In the genomic region with DNA sequence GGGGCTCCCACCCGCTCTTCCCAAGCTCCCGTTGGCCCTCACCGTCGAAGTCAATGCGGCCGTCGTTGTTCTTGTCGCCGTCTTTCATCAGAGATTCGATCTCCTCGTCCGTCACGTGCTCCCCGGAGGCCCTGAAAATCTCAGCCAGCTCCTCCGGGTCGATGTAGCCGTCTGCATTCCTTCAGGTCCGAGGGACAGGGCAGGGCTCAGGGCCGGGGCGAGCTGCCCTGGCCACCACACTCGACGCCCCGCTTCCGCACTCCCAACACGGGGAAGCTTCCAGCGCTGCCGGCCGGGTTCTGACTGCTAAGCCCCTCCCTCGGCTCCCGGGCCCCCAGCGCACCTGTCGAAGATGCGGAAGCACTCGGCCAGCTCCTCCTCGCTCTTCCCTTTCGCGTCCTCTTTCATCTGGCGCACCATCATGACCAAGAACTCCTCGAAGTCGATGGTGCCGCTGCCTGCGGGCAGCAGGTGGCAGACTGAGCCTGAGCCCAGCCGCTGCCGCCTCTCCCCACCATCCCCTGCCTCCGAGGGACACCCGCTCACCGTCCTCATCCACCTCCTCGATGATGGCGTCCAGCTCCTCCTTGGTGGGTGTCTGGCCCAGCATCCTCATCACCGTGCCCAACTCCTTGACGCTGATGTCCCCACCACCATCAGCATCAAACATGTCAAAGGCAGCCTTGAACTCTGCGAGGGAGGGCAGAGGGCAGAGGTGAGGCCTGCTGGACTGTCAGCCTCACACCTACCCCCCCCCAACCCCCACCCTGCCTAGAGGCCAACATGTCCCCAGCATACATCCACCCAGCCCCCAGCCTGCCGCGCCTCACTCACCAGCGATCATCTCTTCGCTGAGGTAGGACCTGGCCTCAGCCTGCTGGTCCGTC, we compare ENCODE assay signal across 1 cellular context.
TF ChIP-seq lines count a peak whose summit lies in the region.

No MANE protein-coding gene starts in this region.

TF ChIP-seq in K562, 482 proteins besides CTCF, POLR2A, EP300 and RAD21 (continued from another document and continues in another):
- TF ChIP-seq ZNF277 (CRISPR knock-in tag; IDR thresholded peaks at IDR 0.05; ENCODE audit: borderline replicate concordance): no peak
- no peak for TF ChIP-seq ZNF79 (CRISPR knock-in tag; IDR thresholded peaks at IDR 0.05; ENCODE audit: low read depth)
- no peak for TF ChIP-seq SP2 (IDR thresholded peaks at IDR 0.05; ENCODE audit: extremely low read depth, low read depth, low read length, poor library complexity, severe bottlenecking)
- no peak for TF ChIP-seq POLR2AphosphoS2 (IDR thresholded peaks at IDR 0.05; ENCODE audit: low read length)
- TF ChIP-seq, protein P1, sequence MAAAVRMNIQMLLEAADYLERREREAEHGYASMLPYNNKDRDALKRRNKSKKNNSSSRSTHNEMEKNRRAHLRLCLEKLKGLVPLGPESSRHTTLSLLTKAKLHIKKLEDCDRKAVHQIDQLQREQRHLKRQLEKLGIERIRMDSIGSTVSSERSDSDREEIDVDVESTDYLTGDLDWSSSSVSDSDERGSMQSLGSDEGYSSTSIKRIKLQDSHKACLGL (CRISPR knock-in tag; IDR thresholded peaks at IDR 0.05; ENCODE audit: borderline replicate concordance, poor library complexity, severe bottlenecking): no peak
- TF ChIP-seq ZBTB49 (CRISPR knock-in tag; IDR thresholded peaks at IDR 0.05; ENCODE audit: borderline replicate concordance): no peak
- TF ChIP-seq ETS2 (tag; IDR thresholded peaks at IDR 0.05; ENCODE audit: borderline replicate concordance, poor library complexity, severe bottlenecking): no peak
- no peak for TF ChIP-seq POU5F1 (IDR thresholded peaks at IDR 0.05; ENCODE audit: borderline replicate concordance, low read depth, low read length, partially characterized antibody)
- no peak for TF ChIP-seq PRPF4 (IDR thresholded peaks at IDR 0.05; ENCODE audit: insufficient read depth, low read depth, low read length, poor library complexity, severe bottlenecking)
- no peak for TF ChIP-seq ZSCAN29 (IDR thresholded peaks at IDR 0.05)
- no peak for TF ChIP-seq ZNF609 (CRISPR knock-in tag; IDR thresholded peaks at IDR 0.05; ENCODE audit: borderline replicate concordance)
- TF ChIP-seq, protein P2, sequence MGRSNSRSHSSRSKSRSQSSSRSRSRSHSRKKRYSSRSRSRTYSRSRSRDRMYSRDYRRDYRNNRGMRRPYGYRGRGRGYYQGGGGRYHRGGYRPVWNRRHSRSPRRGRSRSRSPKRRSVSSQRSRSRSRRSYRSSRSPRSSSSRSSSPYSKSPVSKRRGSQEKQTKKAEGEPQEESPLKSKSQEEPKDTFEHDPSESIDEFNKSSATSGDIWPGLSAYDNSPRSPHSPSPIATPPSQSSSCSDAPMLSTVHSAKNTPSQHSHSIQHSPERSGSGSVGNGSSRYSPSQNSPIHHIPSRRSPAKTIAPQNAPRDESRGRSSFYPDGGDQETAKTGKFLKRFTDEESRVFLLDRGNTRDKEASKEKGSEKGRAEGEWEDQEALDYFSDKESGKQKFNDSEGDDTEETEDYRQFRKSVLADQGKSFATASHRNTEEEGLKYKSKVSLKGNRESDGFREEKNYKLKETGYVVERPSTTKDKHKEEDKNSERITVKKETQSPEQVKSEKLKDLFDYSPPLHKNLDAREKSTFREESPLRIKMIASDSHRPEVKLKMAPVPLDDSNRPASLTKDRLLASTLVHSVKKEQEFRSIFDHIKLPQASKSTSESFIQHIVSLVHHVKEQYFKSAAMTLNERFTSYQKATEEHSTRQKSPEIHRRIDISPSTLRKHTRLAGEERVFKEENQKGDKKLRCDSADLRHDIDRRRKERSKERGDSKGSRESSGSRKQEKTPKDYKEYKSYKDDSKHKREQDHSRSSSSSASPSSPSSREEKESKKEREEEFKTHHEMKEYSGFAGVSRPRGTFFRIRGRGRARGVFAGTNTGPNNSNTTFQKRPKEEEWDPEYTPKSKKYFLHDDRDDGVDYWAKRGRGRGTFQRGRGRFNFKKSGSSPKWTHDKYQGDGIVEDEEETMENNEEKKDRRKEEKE (IDR thresholded peaks at IDR 0.05; ENCODE audit: borderline replicate concordance in 1 of 2, control insufficient read depth in 1 of 2, low read depth in 2 of 2, low read length in 1 of 2): no peak
- no peak for TF ChIP-seq TEAD2 (tag; IDR thresholded peaks at IDR 0.05)
- TF ChIP-seq SREBF1 (IDR thresholded peaks at IDR 0.05; ENCODE audit: borderline replicate concordance, low read depth, low read length): no peak
- no peak for TF ChIP-seq ELF2 (CRISPR knock-in tag; IDR thresholded peaks at IDR 0.05)
- TF ChIP-seq NR4A1 (CRISPR knock-in tag; IDR thresholded peaks at IDR 0.05): no peak
- no peak for TF ChIP-seq NR4A1 (tag; IDR thresholded peaks at IDR 0.05)
- TF ChIP-seq, protein P3, sequence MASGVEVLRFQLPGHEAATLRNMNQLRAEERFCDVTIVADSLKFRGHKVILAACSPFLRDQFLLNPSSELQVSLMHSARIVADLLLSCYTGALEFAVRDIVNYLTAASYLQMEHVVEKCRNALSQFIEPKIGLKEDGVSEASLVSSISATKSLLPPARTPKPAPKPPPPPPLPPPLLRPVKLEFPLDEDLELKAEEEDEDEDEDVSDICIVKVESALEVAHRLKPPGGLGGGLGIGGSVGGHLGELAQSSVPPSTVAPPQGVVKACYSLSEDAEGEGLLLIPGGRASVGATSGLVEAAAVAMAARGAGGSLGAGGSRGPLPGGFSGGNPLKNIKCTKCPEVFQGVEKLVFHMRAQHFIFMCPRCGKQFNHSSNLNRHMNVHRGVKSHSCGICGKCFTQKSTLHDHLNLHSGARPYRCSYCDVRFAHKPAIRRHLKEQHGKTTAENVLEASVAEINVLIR (CRISPR knock-in tag; IDR thresholded peaks at IDR 0.05): no peak
- no peak for TF ChIP-seq ZNF830 (CRISPR knock-in tag; IDR thresholded peaks at IDR 0.05)
- no peak for TF ChIP-seq NELFE (IDR thresholded peaks at IDR 0.05; ENCODE audit: insufficient read depth, insufficient read length)
- no peak for TF ChIP-seq FOXA1 (IDR thresholded peaks at IDR 0.05; ENCODE audit: borderline replicate concordance)
- TF ChIP-seq, protein P4, sequence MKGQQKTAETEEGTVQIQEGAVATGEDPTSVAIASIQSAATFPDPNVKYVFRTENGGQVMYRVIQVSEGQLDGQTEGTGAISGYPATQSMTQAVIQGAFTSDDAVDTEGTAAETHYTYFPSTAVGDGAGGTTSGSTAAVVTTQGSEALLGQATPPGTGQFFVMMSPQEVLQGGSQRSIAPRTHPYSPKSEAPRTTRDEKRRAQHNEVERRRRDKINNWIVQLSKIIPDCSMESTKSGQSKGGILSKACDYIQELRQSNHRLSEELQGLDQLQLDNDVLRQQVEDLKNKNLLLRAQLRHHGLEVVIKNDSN (CRISPR knock-in tag; IDR thresholded peaks at IDR 0.05): peak; percentile 57
- peak in 1 of 2 experiments; percentile 43; a peak in 1 of 4 replicates for TF ChIP-seq RCOR1 (IDR thresholded peaks at IDR 0.05; ENCODE audit: borderline replicate concordance in 1 of 2, low read depth in 2 of 2, low read length in 2 of 2)
- no peak for TF ChIP-seq ZNF785 (CRISPR knock-in tag; IDR thresholded peaks at IDR 0.05)
- TF ChIP-seq FOXA3 (CRISPR knock-in tag; conservative IDR thresholded peaks at IDR 0.05 in 1 of 2, IDR thresholded peaks at IDR 0.05 in 1 of 2): no peak
- TF ChIP-seq TAF7 (tag; IDR thresholded peaks at IDR 0.05): no peak
- no peak for TF ChIP-seq BCL6 (CRISPR knock-in tag; IDR thresholded peaks at IDR 0.05)
- TF ChIP-seq, protein P5, sequence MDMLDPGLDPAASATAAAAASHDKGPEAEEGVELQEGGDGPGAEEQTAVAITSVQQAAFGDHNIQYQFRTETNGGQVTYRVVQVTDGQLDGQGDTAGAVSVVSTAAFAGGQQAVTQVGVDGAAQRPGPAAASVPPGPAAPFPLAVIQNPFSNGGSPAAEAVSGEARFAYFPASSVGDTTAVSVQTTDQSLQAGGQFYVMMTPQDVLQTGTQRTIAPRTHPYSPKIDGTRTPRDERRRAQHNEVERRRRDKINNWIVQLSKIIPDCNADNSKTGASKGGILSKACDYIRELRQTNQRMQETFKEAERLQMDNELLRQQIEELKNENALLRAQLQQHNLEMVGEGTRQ (CRISPR knock-in tag; IDR thresholded peaks at IDR 0.05): peak; percentile 69
- TF ChIP-seq NR2C1 (IDR thresholded peaks at IDR 0.05): no peak
- TF ChIP-seq NR2C1 (tag; IDR thresholded peaks at IDR 0.05): no peak
- TF ChIP-seq HDAC6 (IDR thresholded peaks at IDR 0.05; ENCODE audit: low read depth, low read length): no peak
- no peak for TF ChIP-seq RERE (CRISPR knock-in tag; IDR thresholded peaks at IDR 0.05; ENCODE audit: borderline replicate concordance)
